Comparison of ENCODE assay signal across 14 cellular contexts in the genomic region with DNA sequence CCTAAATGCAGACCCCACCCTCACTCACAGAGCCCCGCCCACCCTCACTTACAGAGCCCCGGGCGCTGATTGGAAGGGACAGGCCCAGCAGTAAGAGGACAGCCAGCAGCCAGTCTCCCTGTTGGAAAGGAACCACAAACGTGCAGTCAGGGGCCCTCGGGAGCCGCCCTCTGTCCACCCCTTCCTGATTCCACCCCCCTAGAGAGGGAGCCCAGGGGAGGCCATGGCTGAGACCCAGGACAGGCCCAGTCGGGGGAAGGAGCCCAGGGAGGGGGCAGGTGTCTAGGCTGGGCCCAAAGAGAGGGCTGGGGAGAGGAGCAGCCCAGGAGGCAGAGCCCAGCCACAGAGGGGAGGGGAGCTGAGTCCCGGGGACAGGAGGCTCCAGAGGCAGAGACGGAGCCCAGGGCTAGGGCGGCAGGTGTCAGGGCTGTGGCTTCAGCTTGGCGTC. TPM values are rescaled to one million over a fixed set of nuclear protein-coding genes. Genes with fewer than 3 reads are reported as not detected.
DNase-seq lines count a peak whose midpoint lies in the region; ATAC-seq and TF ChIP-seq lines count a peak whose summit lies in the region.
"Not testable (repeated sequence)": the region's sequence is repeated elsewhere in the genome, so short reads cannot be mapped to it uniquely, and the experiment has no call there.
"Had no signal": no experiment of that assay in that cellular context is flagged by ENCODE, and none has a peak within 500 bp of the region (broad histone marks: within the 10 kb centered on the region; RNA-seq: fewer than 3 reads in every experiment).

No MANE protein-coding gene starts in this region.

- 40% methylated on average over 1 to 5 of the region's 11 CpGs for WGBS in thyroid gland, 2 donors

- H3K9ac ChIP-seq in colonic mucosa (ENCODE audit: low read depth in 2 of 2, low read length in 2 of 2) = not testable (repeated sequence)

- H3K4me1 ChIP-seq in HEK293 (ENCODE audit: control insufficient read depth, insufficient read depth, low read length); colonic mucosa: not testable (repeated sequence)
- H3K4me1 ChIP-seq in Peyer's patch = peaks cover 0 to 19% (median 0%) of the 10 kb centered on the region in 4 donors
- H3K4me1 ChIP-seq in cardiac muscle cell (ENCODE audit: low read depth) = peaks cover 35% of the 10 kb centered on the region
- peaks cover 0 to 28% of the 10 kb centered on the region in 2 donors for H3K4me1 ChIP-seq in thyroid gland

- TF ChIP-seq CTCF in HEK293 (tag by site-specific recombination; IDR thresholded peaks at IDR 0.05); Peyer's patch (IDR thresholded peaks at IDR 0.05); colonic mucosa (IDR thresholded peaks at IDR 0.05); cardiac muscle cell (IDR thresholded peaks at IDR 0.05; ENCODE audit: low read depth, low read length); thyroid gland (IDR thresholded peaks at IDR 0.05): not testable (repeated sequence)

- CTCF ChIA-PET in HEK293 (lab: Yijun Ruan, JAX) = interaction anchor here (0.6 kb wide), 1 partner anchor 219 kb away, joined by 6 read pairs; no protein-coding TSS in a partner anchor

- intact Hi-C loops in colonic mucosa (cut with DNase I); left colon (cut with DNase I, micrococcal nuclease); thyroid gland (cut with DNase I): not testable (repeated sequence)

- not testable (repeated sequence) for H3K27me3 ChIP-seq in Peyer's patch, colonic mucosa, cardiac muscle cell, thyroid gland

- DNase-seq in DMS153 (lab: John Stamatoyannopoulos, UW) = peak; percentile 25
- peak in 1 of 3 donors; percentile 54 for DNase-seq in Peyer's patch
- peak; percentile 56 for DNase-seq in colonic mucosa
- DNase-seq in cardiac muscle cell (ENCODE audit: low read depth in 1 of 2, low spot score in 1 of 2) = peak in 1 of 2 donors; percentile 19
- not testable (repeated sequence) for DNase-seq in left colon
- DNase-seq in myocyte (ENCODE audit: low read depth) = peak; percentile 10
- DNase-seq in thyroid gland = peak; percentile 69 to 77

- H3K36me3 ChIP-seq in HEK293 (ENCODE audit: control insufficient read depth in 2 of 2, insufficient read depth in 1 of 2, low read length in 2 of 2); Peyer's patch; colonic mucosa; cardiac muscle cell; thyroid gland: not testable (repeated sequence)

- not testable (repeated sequence) for H3K4me3 ChIP-seq in HEK293 (ENCODE audit: low read depth, low read length); Peyer's patch; colonic mucosa; cardiac muscle cell; thyroid gland (replicated peaks in 1 of 3)

- POLR2A ChIA-PET in HEK293 (lab: Yijun Ruan, JAX) = not testable (repeated sequence)

- not testable (repeated sequence) for H3K27ac ChIP-seq in HEK293 (ENCODE audit: extremely low read depth, low read depth, low read length); colonic mucosa
- peak overlapping the region in 3 of 4 donors; percentile 27 to 68 (median 61) for H3K27ac ChIP-seq in Peyer's patch
- H3K27ac ChIP-seq in cardiac muscle cell = peak overlapping the region; percentile 72
- peak overlapping the region in 2 of 3 donors; percentile 77 to 78 for H3K27ac ChIP-seq in thyroid gland

- not testable (repeated sequence) for TF ChIP-seq POLR2A in Peyer's patch (IDR thresholded peaks at IDR 0.05); thyroid gland (IDR thresholded peaks at IDR 0.05)

- peak; percentile 51 for ATAC-seq in left colon

- H3K9me3 ChIP-seq in HEK293 (ENCODE audit: control insufficient read depth, insufficient read depth, low read depth, low read length); Peyer's patch; colonic mucosa; cardiac muscle cell (ENCODE audit: low read depth); thyroid gland: not testable (repeated sequence)

TF ChIP-seq in HEK293, 187 proteins besides CTCF, POLR2A, EP300 and RAD21:
- 0 out of 2 replicates have a peak, but pooled peaks have one; percentile 15 for TF ChIP-seq ZNF341 (tag by site-specific recombination; IDR thresholded peaks at IDR 0.05; ENCODE audit: low read depth)
- TF ChIP-seq GLIS1 (tag by site-specific recombination; IDR thresholded peaks at IDR 0.05) = peak; percentile 89
- TF ChIP-seq SP3 (tag by site-specific recombination; IDR thresholded peaks at IDR 0.05) = 0 out of 2 replicates have a peak, but pooled peaks have one; percentile 9
- TF ChIP-seq, protein P1, sequence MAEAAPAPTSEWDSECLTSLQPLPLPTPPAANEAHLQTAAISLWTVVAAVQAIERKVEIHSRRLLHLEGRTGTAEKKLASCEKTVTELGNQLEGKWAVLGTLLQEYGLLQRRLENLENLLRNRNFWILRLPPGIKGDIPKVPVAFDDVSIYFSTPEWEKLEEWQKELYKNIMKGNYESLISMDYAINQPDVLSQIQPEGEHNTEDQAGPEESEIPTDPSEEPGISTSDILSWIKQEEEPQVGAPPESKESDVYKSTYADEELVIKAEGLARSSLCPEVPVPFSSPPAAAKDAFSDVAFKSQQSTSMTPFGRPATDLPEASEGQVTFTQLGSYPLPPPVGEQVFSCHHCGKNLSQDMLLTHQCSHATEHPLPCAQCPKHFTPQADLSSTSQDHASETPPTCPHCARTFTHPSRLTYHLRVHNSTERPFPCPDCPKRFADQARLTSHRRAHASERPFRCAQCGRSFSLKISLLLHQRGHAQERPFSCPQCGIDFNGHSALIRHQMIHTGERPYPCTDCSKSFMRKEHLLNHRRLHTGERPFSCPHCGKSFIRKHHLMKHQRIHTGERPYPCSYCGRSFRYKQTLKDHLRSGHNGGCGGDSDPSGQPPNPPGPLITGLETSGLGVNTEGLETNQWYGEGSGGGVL (tag by site-specific recombination; IDR thresholded peaks at IDR 0.05) = peak; percentile 52
- peak; percentile 62 for TF ChIP-seq ZIC2 (tag by site-specific recombination; IDR thresholded peaks at IDR 0.05)
- TF ChIP-seq GLIS2 (tag by site-specific recombination; IDR thresholded peaks at IDR 0.05) = peak; percentile 22; the same call in 1 of the 2 replicates
- TF ChIP-seq ZBTB20 (tag by site-specific recombination; IDR thresholded peaks at IDR 0.05) = peak; percentile 74
- TF ChIP-seq SP2 (tag by site-specific recombination; IDR thresholded peaks at IDR 0.05) = peak; percentile 53
TF ChIP-seq in HEK293: peak in this region for 8; not testable (repeated sequence) for 179.

RNA-seq across cellular contexts. Expression of a gene that starts 5.9 kb away (rescaled TPM):
- total RNA-seq in Peyer's patch = 1 to 10 TPM in 1 of 4 donors, not detected in 3; 9.1 TPM
- total RNA-seq in colonic mucosa = 1 to 10 TPM in 1 of 2 donors, not detected in 1; 1.4 TPM
- 0.18 TPM in 1 of 2 replicates, not detected in the other for total RNA-seq in cardiac muscle cell
- not detected in 2 replicates for polyA plus RNA-seq in cardiac muscle cell
- 1 to 10 TPM; 1.4 to 2.2 TPM for total RNA-seq in left colon
- not detected in 2 replicates for total RNA-seq in myocyte
- polyA plus RNA-seq in myocyte (2012) = not detected
- under 1 TPM in 1 of 4 donors, not detected in 3; 0.67 TPM for total RNA-seq in thyroid gland
- total RNA-seq: CD8-positive, alpha-beta T cell; H7; HT-29; M059J had no signal
- polyA plus RNA-seq: A549, BJ had no signal

RNA-seq across cellular contexts. Expression of a gene that starts 18.8 kb away (rescaled TPM):
- total RNA-seq in Peyer's patch (1 to 10 TPM in 3 of 4 donors, not detected in 1; 1.1 to 2.7 (median 1.9) TPM), colonic mucosa (10 to 100 TPM in 1 of 2 donors, 1 to 10 TPM in 1; 9.3 to 18.9 TPM), cardiac muscle cell (1.1 and 6.5 TPM in 2 replicates), left colon (10 to 100 TPM in 1 of 2 donors, 1 to 10 TPM in 1; 8.2 to 34.3 TPM), myocyte (0.21 and 0.24 TPM in 2 replicates), thyroid gland (1 to 10 TPM in 3 of 4 donors, not detected in 1; 1.7 to 5.1 (median 2.9) TPM)
- 6.8 and 9.4 TPM in 2 replicates for polyA plus RNA-seq in cardiac muscle cell
- polyA plus RNA-seq in myocyte (2012) = 0.18 TPM

RNA-seq across cellular contexts. Expression of a gene that starts 50.7 kb away (rescaled TPM):
- total RNA-seq in Peyer's patch (10 to 100 TPM in 1 of 4 donors, 1 to 10 TPM in 3; 4.1 to 35.5 (median 4.4) TPM), colonic mucosa (10 to 100 TPM; 13.5 to 49.0 TPM), cardiac muscle cell (12.8 and 15.7 TPM in 2 replicates), left colon (10 to 100 TPM; 19.9 to 37.7 TPM), myocyte (5.4 and 6.4 TPM in 2 replicates), thyroid gland (10 to 100 TPM in 1 of 4 donors, 1 to 10 TPM in 3; 8.3 to 14.4 (median 9.0) TPM)
- polyA plus RNA-seq in cardiac muscle cell = 71.7 and 84.0 TPM in 2 replicates
- polyA plus RNA-seq in myocyte (2012) = 32.9 TPM

RNA-seq across cellular contexts. Expression of a gene that starts 57.6 kb away (rescaled TPM):
- total RNA-seq in Peyer's patch = 1 to 10 TPM; 2.6 to 8.3 (median 3.6) TPM
- total RNA-seq in colonic mucosa = 1 to 10 TPM; 6.0 to 7.0 TPM
- total RNA-seq in cardiac muscle cell = 2.0 and 4.3 TPM in 2 replicates
- polyA plus RNA-seq in cardiac muscle cell = 0.99 and 1.3 TPM in 2 replicates
- 1 to 10 TPM; 3.6 to 7.2 TPM for total RNA-seq in left colon
- total RNA-seq in myocyte = 0.21 TPM in 1 of 2 replicates, not detected in the other
- 0.32 TPM for polyA plus RNA-seq in myocyte (2012)
- 1 to 10 TPM in 2 of 4 donors, under 1 TPM in 1, not detected in 1; 0.89 to 2.7 (median 1.1) TPM for total RNA-seq in thyroid gland
- total RNA-seq: HT-29 had no signal
